25 cellular contexts compared by ENCODE assay signal in the genomic region with DNA sequence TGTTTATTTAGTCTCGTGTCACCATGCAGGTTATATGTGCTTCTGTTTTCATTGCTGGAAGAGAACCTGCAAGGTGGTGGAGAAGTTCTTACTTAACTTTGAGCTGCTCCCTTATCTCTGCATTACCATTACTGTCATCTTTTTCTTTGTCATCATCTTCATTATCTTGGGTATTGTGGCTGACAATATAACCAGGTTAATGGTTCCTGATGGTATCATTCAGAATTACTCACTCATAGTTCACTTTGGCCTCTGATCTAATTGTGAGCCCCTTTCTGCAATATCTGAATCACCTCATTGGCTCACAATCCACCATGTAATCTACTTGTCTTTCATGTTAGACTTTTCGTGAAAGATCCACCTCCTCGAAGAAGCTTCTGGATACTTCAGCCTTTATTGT. TPM values are rescaled to one million over a fixed set of nuclear protein-coding genes. Genes with fewer than 3 reads are reported as not detected.
DNase-seq lines count a peak whose midpoint lies in the region; ATAC-seq, FAIRE-seq and TF ChIP-seq lines count a peak whose summit lies in the region.
"Had no signal": no experiment of that assay in that cellular context is flagged by ENCODE, and none has a peak within 500 bp of the region (broad histone marks: within the 10 kb centered on the region; RNA-seq: fewer than 3 reads in every experiment).

No MANE protein-coding gene starts in this region.

- peak overlapping the region; percentile 95 to 99 (median 96) for H3K4me3 Mint-ChIP-seq in CD4-positive, CD25-positive, alpha-beta regulatory T cell
- H3K4me3 Mint-ChIP-seq in CD4-positive, alpha-beta T cell = peak overlapping the region; percentile 90
- H3K4me3 Mint-ChIP-seq in T-cell = peak overlapping the region; percentile 83 to 98 (median 95)
- H3K4me3 Mint-ChIP-seq in activated naive CD8-positive, alpha-beta T cell treated with anti-CD3 and anti-CD28 coated beads, Interleukin-2, amount 10 ng/mL, durations not matched to agents 7 days and 5 days = peak overlapping the region; percentile 89
- no peak overlapping the region for H3K4me3 Mint-ChIP-seq in Caco-2 (ENCODE audit: unreplicated experiment)
- H3K4me3 Mint-ChIP-seq: memory B cell; stimulated activated naive B cell treated with anti-CD40 and anti-IgM and Interleukin-4, amounts not matched to agents 10 μg/mL and 1 μg/mL and 100 μg/mL, for 72 hours had no signal

- H3K4me3 ChIP-seq in CD4-positive, CD25-positive, alpha-beta regulatory T cell (ENCODE audit: low read depth, low read length) = peak overlapping the region; percentile 98
- H3K4me3 ChIP-seq in Caco-2 (ENCODE audit: low read depth, low read length) = no peak overlapping the region
- H3K4me3 ChIP-seq: smooth muscle cell, thyroid gland had no signal

- peaks cover 63% of the 10 kb centered on the region for H3K4me1 ChIP-seq in CD4-positive, CD25-positive, alpha-beta regulatory T cell (ENCODE audit: control insufficient read depth, insufficient read depth, low read length, poor library complexity, severe bottlenecking)
- H3K4me1 ChIP-seq in Caco-2 = peaks cover 48% of the 10 kb centered on the region

- ATAC-seq in CD4-positive, CD25-positive, alpha-beta regulatory T cell (ENCODE audit: low read depth in 2 of 2) = peak; percentile 20 to 52
- peak; percentile 19 for ATAC-seq in CD4-positive, alpha-beta T cell (ENCODE audit: poor library complexity)
- peak in 2 of 4 experiments; percentile 10 to 15 for ATAC-seq in T-cell (replicated peaks in 1 of 4)
- no peak for ATAC-seq in activated naive CD8-positive, alpha-beta T cell treated with anti-CD3 and anti-CD28 coated beads, Interleukin-2, amount 10 ng/mL, durations not matched to agents 7 days and 5 days (ENCODE audit: low read depth)
- ATAC-seq: Right ventricle myocardium inferior; stimulated activated naive B cell treated with anti-CD40 and anti-IgM and Interleukin-4, amounts not matched to agents 10 μg/mL and 1 μg/mL and 100 μg/mL, for 72 hours had no signal

- no peak for FAIRE-seq in D721Med (lab: Jason Lieb, UNC)
- FAIRE-seq: GM19239 had no signal

- TF ChIP-seq CTCF in CD4-positive, alpha-beta T cell (IDR thresholded peaks at IDR 0.05) = no peak
- no peak for TF ChIP-seq CTCF in D721Med (IDR thresholded peaks at IDR 0.05; ENCODE audit: insufficient read depth, missing control alignments)
- TF ChIP-seq CTCF in Caco-2 (IDR thresholded peaks at IDR 0.05; ENCODE audit: insufficient read depth in 1 of 2, low read depth in 1 of 2, low read length in 1 of 2, severe bottlenecking in 1 of 2, unreplicated experiment in 1 of 2) = no peak

- no peaks in the 10 kb centered on the region for H3K9me3 Mint-ChIP-seq in CD4-positive, CD25-positive, alpha-beta regulatory T cell
- H3K9me3 Mint-ChIP-seq in CD4-positive, alpha-beta T cell = no peaks in the 10 kb centered on the region
- H3K9me3 Mint-ChIP-seq in T-cell = no peaks in the 10 kb centered on the region
- H3K9me3 Mint-ChIP-seq in activated naive CD8-positive, alpha-beta T cell treated with anti-CD3 and anti-CD28 coated beads, Interleukin-2, amount 10 ng/mL, durations not matched to agents 7 days and 5 days = no peaks in the 10 kb centered on the region
- peaks cover 18% of the 10 kb centered on the region for H3K9me3 Mint-ChIP-seq in Caco-2 (ENCODE audit: unreplicated experiment)
- H3K9me3 Mint-ChIP-seq: stimulated activated naive B cell treated with anti-CD40 and anti-IgM and Interleukin-4, amounts not matched to agents 10 μg/mL and 1 μg/mL and 100 μg/mL, for 72 hours had no signal

- no TSS peak for BruUV-seq in Caco-2 (replicated peaks; lab: Mats Ljungman, UMichigan)

- H3K36me3 ChIP-seq in CD4-positive, CD25-positive, alpha-beta regulatory T cell (ENCODE audit: control insufficient read depth, insufficient read depth, low read length) = peaks cover 43% of the 10 kb centered on the region
- H3K36me3 ChIP-seq in Caco-2 (ENCODE audit: control insufficient read depth, insufficient read depth, low read length) = no peaks in the 10 kb centered on the region
- H3K36me3 ChIP-seq: thyroid gland had no signal

- peaks cover 3% of the 10 kb centered on the region for H3K27me3 Mint-ChIP-seq in CD4-positive, CD25-positive, alpha-beta regulatory T cell
- H3K27me3 Mint-ChIP-seq in CD4-positive, alpha-beta T cell = no peaks in the 10 kb centered on the region
- H3K27me3 Mint-ChIP-seq in T-cell = no peaks in the 10 kb centered on the region
- H3K27me3 Mint-ChIP-seq in activated naive CD8-positive, alpha-beta T cell treated with anti-CD3 and anti-CD28 coated beads, Interleukin-2, amount 10 ng/mL, durations not matched to agents 7 days and 5 days = no peaks in the 10 kb centered on the region
- no peaks in the 10 kb centered on the region for H3K27me3 Mint-ChIP-seq in Caco-2 (ENCODE audit: insufficient read depth, unreplicated experiment)

- H3K27ac Mint-ChIP-seq in CD4-positive, CD25-positive, alpha-beta regulatory T cell = peak overlapping the region; percentile 97
- peak overlapping the region; percentile 92 for H3K27ac Mint-ChIP-seq in CD4-positive, alpha-beta T cell
- H3K27ac Mint-ChIP-seq in T-cell = peak overlapping the region; percentile 96 to 100
- peak overlapping the region; percentile 90 for H3K27ac Mint-ChIP-seq in activated naive CD8-positive, alpha-beta T cell treated with anti-CD3 and anti-CD28 coated beads, Interleukin-2, amount 10 ng/mL, durations not matched to agents 7 days and 5 days
- H3K27ac Mint-ChIP-seq in Caco-2 (ENCODE audit: unreplicated experiment) = no peak overlapping the region
- H3K27ac Mint-ChIP-seq: memory B cell; stimulated activated naive B cell treated with anti-CD40 and anti-IgM and Interleukin-4, amounts not matched to agents 10 μg/mL and 1 μg/mL and 100 μg/mL, for 72 hours had no signal

- no peak for DNase-seq in CD4-positive, CD25-positive, alpha-beta regulatory T cell
- DNase-seq in CD4-positive, alpha-beta T cell = no peak
- DNase-seq in T-cell = no peak
- no peak for DNase-seq in activated naive CD8-positive, alpha-beta T cell treated with anti-CD3 and anti-CD28 coated beads, Interleukin-2, amount 10 ng/mL, durations not matched to agents 7 days and 5 days
- no peak for DNase-seq in D721Med (ENCODE audit: insufficient read length, low spot score)
- DNase-seq in UCSD-AML1 (lab: John Stamatoyannopoulos, UW; ENCODE audit: unreplicated experiment) = no peak
- no peak for DNase-seq in Caco-2
- DNase-seq: activated CD4-positive, alpha-beta T cell treated with anti-CD3 and anti-CD28 coated beads, Interleukin-2, amount 50 U/mL, for 4 hours; anterior cingulate cortex; dermis blood vessel endothelial cell; kidney glomerular epithelial cell; NCI-H1092 treated with DMSO at 0.1 percent for 48 hours; NCI-H2029 treated with DMSO at 0.1 percent for 48 hours; NCI-H345; NCI-H82; nucleus accumbens; OCI-M1; stimulated activated naive B cell treated with anti-CD40 and anti-IgM and Interleukin-4, amounts not matched to agents 10 μg/mL and 1 μg/mL and 100 μg/mL, for 72 hours; SW 1271; thyroid gland had no signal

- H3K27me3 ChIP-seq in CD4-positive, CD25-positive, alpha-beta regulatory T cell (ENCODE audit: control insufficient read depth, insufficient read depth, low read length) = no peaks in the 10 kb centered on the region
- H3K27me3 ChIP-seq in CD4-positive, alpha-beta T cell (ENCODE audit: control insufficient read depth, insufficient read depth, low read length) = no peaks in the 10 kb centered on the region
- no peaks in the 10 kb centered on the region for H3K27me3 ChIP-seq in Caco-2 (replicated peaks; ENCODE audit: control insufficient read depth, insufficient read depth, low read length)
- H3K27me3 ChIP-seq: thyroid gland had no signal

- POLR2A ChIA-PET in CD4-positive, alpha-beta T cell (lab: Charles Lee) = interaction anchor here (0.8 to 19.9 kb wide), 5 partner anchors 8 to 103 kb away, joined by 3 to 621 read pairs (median 7); no protein-coding TSS in a partner anchor
- POLR2A ChIA-PET in T-cell (lab: Charles Lee) = interaction anchor here (0.6 to 5.7 kb wide), 6 partner anchors 8 to 145 kb away, joined by 3 to 134 read pairs (median 5); no protein-coding TSS in a partner anchor
- POLR2A ChIA-PET in activated naive CD8-positive, alpha-beta T cell treated with anti-CD3 and anti-CD28 coated beads, Interleukin-2, amount 10 ng/mL, durations not matched to agents 7 days and 5 days (lab: Charles Lee) = interaction anchor here (0.7 to 5.5 kb wide), 3 partner anchors 8 to 157 kb away, joined by 3 to 75 read pairs (median 22); no protein-coding TSS in a partner anchor
- POLR2A ChIA-PET in Caco-2 (lab: Charles Lee) = no interaction called here

- H3K36me3 Mint-ChIP-seq in CD4-positive, CD25-positive, alpha-beta regulatory T cell = peaks cover 75% of the 10 kb centered on the region
- H3K36me3 Mint-ChIP-seq in CD4-positive, alpha-beta T cell (ENCODE audit: low read depth) = peaks cover 96% of the 10 kb centered on the region
- H3K36me3 Mint-ChIP-seq in T-cell (peaks cover 74% of the 10 kb centered on the region), Caco-2 (ENCODE audit: insufficient read depth, unreplicated experiment) (no peaks in the 10 kb centered on the region)
- H3K36me3 Mint-ChIP-seq in activated naive CD8-positive, alpha-beta T cell treated with anti-CD3 and anti-CD28 coated beads, Interleukin-2, amount 10 ng/mL, durations not matched to agents 7 days and 5 days = peaks cover 24% of the 10 kb centered on the region
- H3K36me3 Mint-ChIP-seq: memory B cell; stimulated activated naive B cell treated with anti-CD40 and anti-IgM and Interleukin-4, amounts not matched to agents 10 μg/mL and 1 μg/mL and 100 μg/mL, for 72 hours had no signal

- H3K27ac ChIP-seq in CD4-positive, CD25-positive, alpha-beta regulatory T cell (ENCODE audit: insufficient read depth, low read length, poor library complexity, severe bottlenecking) = peak overlapping the region; percentile 93
- H3K27ac ChIP-seq in CD4-positive, alpha-beta T cell (ENCODE audit: low read depth, low read length) = peak overlapping the region; percentile 37
- H3K27ac ChIP-seq: thyroid gland had no signal

- intact Hi-C loops in CD4-positive, alpha-beta T cell (cut with DNase I, micrococcal nuclease) = loop anchor here (5.0 to 10.0 kb wide), 3 partner anchors 91 to 224 kb away; a partner anchor contains a TSS
- intact Hi-C loops in Caco-2 (cut with micrococcal nuclease; ENCODE audit: unreplicated experiment) = no loop called here

- CTCF ChIA-PET in CD4-positive, alpha-beta T cell (lab: Charles Lee) = interaction anchor here (0.8 to 1.6 kb wide), 3 partner anchors 11 to 70 kb away, joined by 3 to 7 read pairs (median 3); no protein-coding TSS in a partner anchor
- CTCF ChIA-PET in T-cell (lab: Charles Lee) = interaction anchor here (0.6 to 1.3 kb wide), 5 partner anchors 9 to 1052 kb away, joined by 3 to 8 read pairs (median 5); no protein-coding TSS in a partner anchor
- CTCF ChIA-PET in Caco-2 (lab: Charles Lee) = no interaction called here

- peaks cover 33 to 65% (median 59%) of the 10 kb centered on the region in 4 donors for H3K4me1 Mint-ChIP-seq in CD4-positive, CD25-positive, alpha-beta regulatory T cell
- H3K4me1 Mint-ChIP-seq in CD4-positive, alpha-beta T cell (ENCODE audit: low read depth) = peaks cover 71% of the 10 kb centered on the region
- H3K4me1 Mint-ChIP-seq in T-cell (peaks cover 69 to 70% (median 69%) of the 10 kb centered on the region in 3 donors), Caco-2 (ENCODE audit: low read depth, unreplicated experiment) (peaks cover 31% of the 10 kb centered on the region)
- peaks cover 75% of the 10 kb centered on the region for H3K4me1 Mint-ChIP-seq in activated naive CD8-positive, alpha-beta T cell treated with anti-CD3 and anti-CD28 coated beads, Interleukin-2, amount 10 ng/mL, durations not matched to agents 7 days and 5 days

- no peaks in the 10 kb centered on the region for H3K9me3 ChIP-seq in CD4-positive, CD25-positive, alpha-beta regulatory T cell (ENCODE audit: control insufficient read depth in 2 of 2, low read length in 2 of 2)
- H3K9me3 ChIP-seq in CD4-positive, alpha-beta T cell (ENCODE audit: control insufficient read depth, low read length) = no peaks in the 10 kb centered on the region
- H3K9me3 ChIP-seq in Caco-2 = no peaks in the 10 kb centered on the region
- H3K9me3 ChIP-seq: thyroid gland had no signal

RNA-seq across cellular contexts. Expression of a gene that starts 5.0 kb away (rescaled TPM):
- 235 TPM for total RNA-seq in CD4-positive, CD25-positive, alpha-beta regulatory T cell
- polyA plus RNA-seq in CD4-positive, CD25-positive, alpha-beta regulatory T cell = 100 to 1,000 TPM in 3 of 4 donors, 10 to 100 TPM in 1; 92.6 to 184 (median 130) TPM
- total RNA-seq in CD4-positive, alpha-beta T cell = 100 to 1,000 TPM; 128 to 130 TPM
- total RNA-seq in T-cell (100 to 1,000 TPM; 112 to 154 (median 151) TPM), Caco-2 (2022) (0.30 and 0.84 TPM in 2 replicates)
- total RNA-seq in activated naive CD8-positive, alpha-beta T cell treated with anti-CD3 and anti-CD28 coated beads, Interleukin-2, amount 10 ng/mL, durations not matched to agents 7 days and 5 days = 10 to 100 TPM; 52.7 to 58.9 TPM
- total RNA-seq: renal cortical epithelial cell, smooth muscle cell had no signal
- polyA plus RNA-seq: smooth muscle cell had no signal

Comparison
In these comparisons a context has a peak if more than half of its experiments do, and no peak if none do; other contexts are left out.
1. RNA of a gene that starts 5.0 kb away (total RNA-seq): 235 TPM in CD4-positive, CD25-positive, alpha-beta regulatory T cell (single experiment), 112 to 154 TPM in T-cell, 128 to 130 TPM in CD4-positive, alpha-beta T cell and 52.7 to 58.9 TPM in activated naive CD8-positive, alpha-beta T cell treated with anti-CD3 and anti-CD28 coated beads, Interleukin-2, amount 10 ng/mL, durations not matched to agents 7 days and 5 days; 0.30 to 0.84 TPM in Caco-2; every median in the first group is over 10 times any median in the second.